ENCODE assay signal across 8 cellular contexts in genomic region chr9:35477211-35477855, GRCh38. TPM values are rescaled to one million over a fixed set of nuclear protein-coding genes. Genes with fewer than 3 reads are reported as not detected.
DNase-seq lines count a peak whose midpoint lies in the region; ATAC-seq and TF ChIP-seq lines count a peak whose summit lies in the region.
"Not testable (repeated sequence)": the region's sequence is repeated elsewhere in the genome, so short reads cannot be mapped to it uniquely, and the experiment has no call there.

No MANE protein-coding gene starts in this region.

- POLR2A ChIA-PET in OCI-LY7 (lab: Charles Lee) = not testable (repeated sequence)

- intact Hi-C loops in OCI-LY7 (cut with micrococcal nuclease; ENCODE audit: unreplicated experiment) (loop anchor here (1.0 to 10.0 kb wide), 3 partner anchors 213 to 580 kb away; a partner anchor contains a TSS), spleen (cut with DNase I; ENCODE audit: low total_unique reads) (loop anchor here (5.0 kb wide), 2 partner anchors 360 to 575 kb away; partner anchors contain the start of gene ATOSB)

- TF ChIP-seq POLR2A in NB4 (IDR thresholded peaks at IDR 0.05; ENCODE audit: extremely low read depth, insufficient read length); spleen (IDR thresholded peaks at IDR 0.05): not testable (repeated sequence)

- not testable (repeated sequence) for H4K20me1 ChIP-seq in OCI-LY7 (ENCODE audit: insufficient read depth, low read length)

- not testable (repeated sequence) for H3K36me3 ChIP-seq in OCI-LY7 (ENCODE audit: insufficient read depth, low read length); liver (ENCODE audit: control insufficient read depth in 4 of 4, insufficient read depth in 3 of 4, low read depth in 1 of 4, low read length in 3 of 4); spleen

- H3K4me1 Mint-ChIP-seq in activated T-helper 17 cell treated with anti-CD3 and anti-CD28 coated beads, Interleukin-2, amount 50 U/mL, for 72 hours = not testable (repeated sequence)

- H3K27ac Mint-ChIP-seq in activated T-helper 17 cell treated with anti-CD3 and anti-CD28 coated beads, Interleukin-2, amount 50 U/mL, for 72 hours = not testable (repeated sequence)

- CTCF ChIA-PET in OCI-LY7 (lab: Charles Lee; ENCODE audit: unreplicated experiment) = not testable (repeated sequence)

- H3K4me3 ChIP-seq in NB4 (ENCODE audit: low read depth, low read length); OCI-LY7 (ENCODE audit: low read depth, low read length, poor library complexity, severe bottlenecking); liver (ENCODE audit: low read depth in 1 of 3, low read length in 3 of 3); spleen: not testable (repeated sequence)

- H3K4me3 Mint-ChIP-seq in activated T-helper 17 cell treated with anti-CD3 and anti-CD28 coated beads, Interleukin-2, amount 50 U/mL, for 72 hours = not testable (repeated sequence)

- not testable (repeated sequence) for H3K36me3 Mint-ChIP-seq in activated T-helper 17 cell treated with anti-CD3 and anti-CD28 coated beads, Interleukin-2, amount 50 U/mL, for 72 hours (ENCODE audit: low read depth)

- DNase-seq in CD1c-positive myeloid dendritic cell (ENCODE audit: extremely low spot score) (peak; percentile 80), GM19240 (ENCODE audit: insufficient read length, low spot score) (peak; percentile 42), NB4 (ENCODE audit: low read depth) (peak; percentile 83), OCI-LY7 (ENCODE audit: low spot score) (peak; percentile 70)
- DNase-seq in spleen = not testable (repeated sequence)

- not testable (repeated sequence) for H3K27ac ChIP-seq in OCI-LY7 (ENCODE audit: low read depth, low read length, poor library complexity, severe bottlenecking); liver (ENCODE audit: low read depth in 1 of 2, low read length in 2 of 2); spleen

- not testable (repeated sequence) for H2AFZ ChIP-seq in OCI-LY7 (ENCODE audit: low read length)

- ATAC-seq in activated T-helper 17 cell treated with anti-CD3 and anti-CD28 coated beads, Interleukin-2, amount 50 U/mL, for 72 hours (replicated peaks) = peak; percentile 81
- ATAC-seq in esophagus mucosa = peak; percentile 90

- TF ChIP-seq CTCF in NB4 (IDR thresholded peaks at IDR 0.05; ENCODE audit: low read depth, low read length) = peak; percentile 95
- peak; percentile 83 for TF ChIP-seq CTCF in OCI-LY7 (conservative IDR thresholded peaks at IDR 0.05; ENCODE audit: low read length)
- peak; percentile 94 for TF ChIP-seq CTCF in liver (IDR thresholded peaks at IDR 0.05; ENCODE audit: low read depth, low read length, missing input control)
- peak; percentile 36 to 84 (median 76) for TF ChIP-seq CTCF in spleen (IDR thresholded peaks at IDR 0.05 in 8 of 11, conservative IDR thresholded peaks at IDR 0.05 in 3 of 11)

- H3K27me3 Mint-ChIP-seq in activated T-helper 17 cell treated with anti-CD3 and anti-CD28 coated beads, Interleukin-2, amount 50 U/mL, for 72 hours = peaks cover 28% of the 10 kb centered on the region

- not testable (repeated sequence) for H3K9me3 Mint-ChIP-seq in activated T-helper 17 cell treated with anti-CD3 and anti-CD28 coated beads, Interleukin-2, amount 50 U/mL, for 72 hours

- TF ChIP-seq RAD21 in liver (IDR thresholded peaks at IDR 0.05) = peak; percentile 98

- not testable (repeated sequence) for BruUV-seq in OCI-LY7 (replicated peaks; lab: Mats Ljungman, UMichigan)

- H3K9ac ChIP-seq in liver (ENCODE audit: low read depth in 1 of 2, low read length in 2 of 2) = peak overlapping the region in 1 of 2 donors; percentile 25

- 19% methylated on average over 5 of the region's 5 CpGs for WGBS in liver
- 20 to 35% (median 25%) methylated on average over 5 of the region's 5 CpGs for WGBS in spleen, 5 donors

- not testable (repeated sequence) for H3K79me2 ChIP-seq in OCI-LY7 (ENCODE audit: insufficient read depth, low read depth, low read length)

- H3K9me2 ChIP-seq in OCI-LY7 (ENCODE audit: insufficient read depth, low read length) = not testable (repeated sequence)

- not testable (repeated sequence) for H3K4me1 ChIP-seq in OCI-LY7 (ENCODE audit: insufficient read depth, low read length, poor library complexity, severe bottlenecking); liver (ENCODE audit: control insufficient read depth in 4 of 4, insufficient read depth in 4 of 4, low read length in 3 of 4); spleen

- not testable (repeated sequence) for H3K9me3 ChIP-seq in OCI-LY7 (ENCODE audit: low read length); liver (ENCODE audit: control insufficient read depth in 4 of 4, low read length in 3 of 4); spleen

- not testable (repeated sequence) for H3K4me2 ChIP-seq in OCI-LY7 (ENCODE audit: low read length)

- not testable (repeated sequence) for H3K27me3 ChIP-seq in liver (ENCODE audit: control insufficient read depth in 4 of 4, insufficient read depth in 4 of 4, low read length in 3 of 4)
- peaks cover 0 to 12% (median 0%) of the 10 kb centered on the region in 7 donors for H3K27me3 ChIP-seq in spleen (replicated peaks in 1 of 7)

TF ChIP-seq in liver, 16 proteins besides CTCF, POLR2A, EP300 and RAD21:
- TF ChIP-seq HNF4A (conservative IDR thresholded peaks at IDR 0.05) (peak; percentile 2 to 50), RXRA (IDR thresholded peaks at IDR 0.05) (peak; percentile 43 to 72), SP1 (IDR thresholded peaks at IDR 0.05) (peak; percentile 22), NR2F2 (IDR thresholded peaks at IDR 0.05) (peak; percentile 60)

RNA-seq across cellular contexts. Expression of gene RUSC2, which starts 12.6 kb away (rescaled TPM):
- total RNA-seq in OCI-LY7 (2014; rRNA removed; shearing (Covaris generic)) = not detected in 2 replicates
- not detected in 2 replicates for total RNA-seq in OCI-LY7 (2022)
- total RNA-seq in activated T-helper 17 cell treated with anti-CD3 and anti-CD28 coated beads, Interleukin-2, amount 50 U/mL, for 72 hours = 1 to 10 TPM; 1.3 to 1.9 TPM
- total RNA-seq in esophagus mucosa = 4.7 TPM
- total RNA-seq in liver = 1 to 10 TPM; 2.1 to 6.3 TPM
- polyA plus RNA-seq in liver = 1 to 10 TPM; 3.2 to 5.4 TPM
- 10 to 100 TPM; 11.5 to 41.9 (median 15.0) TPM for total RNA-seq in spleen
- polyA plus RNA-seq in spleen = 10 to 100 TPM in 1 of 3 donors, 1 to 10 TPM in 2; 2.5 to 12.1 (median 5.3) TPM
